ENCODE assay signal across 20 cellular contexts in the genomic region with DNA sequence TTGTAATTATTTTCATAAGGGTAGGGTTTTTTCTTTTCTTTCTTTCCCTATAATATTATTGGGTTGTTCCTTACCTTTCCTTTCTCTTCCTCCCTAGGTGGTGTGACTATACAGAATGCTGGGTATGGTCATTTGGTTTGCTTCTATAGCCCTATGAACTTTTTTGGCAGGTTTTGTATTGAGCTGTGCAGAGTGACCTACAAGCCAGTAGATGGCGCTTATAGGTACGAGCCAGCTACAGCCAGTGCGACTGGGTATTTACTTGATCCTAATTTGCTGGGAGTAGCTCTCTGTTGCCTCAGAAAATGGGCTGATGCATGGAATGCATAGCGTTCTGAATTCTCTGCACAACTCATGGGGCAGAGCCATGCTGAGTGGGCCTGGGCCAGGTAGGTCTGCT.
DNase-seq lines count a peak whose midpoint lies in the region; ATAC-seq and TF ChIP-seq lines count a peak whose summit lies in the region.
"Had no signal": no experiment of that assay in that cellular context is flagged by ENCODE, and none has a peak within 500 bp of the region (broad histone marks: within the 10 kb centered on the region; RNA-seq: fewer than 3 reads in every experiment).

No MANE protein-coding gene starts in this region.

- H3K9me2 ChIP-seq in SK-N-SH: no peaks in the 10 kb centered on the region

- H3K9me3 ChIP-seq in SK-N-SH (no peaks in the 10 kb centered on the region), testis (no peaks in the 10 kb centered on the region)
- H3K9me3 ChIP-seq: thyroid gland had no signal

- no peaks in the 10 kb centered on the region for H4K20me1 ChIP-seq in SK-N-SH (ENCODE audit: insufficient read depth)

- no peak overlapping the region for H3K4me2 ChIP-seq in SK-N-SH

- intact Hi-C loops in testis (cut with DNase I; ENCODE audit: low total_unique reads): no loop called here

- H3K4me1 ChIP-seq in SK-N-SH (ENCODE audit: control insufficient read depth in 1 of 2, insufficient read depth in 2 of 2, low read depth in 1 of 2, low read length in 1 of 2) (no peaks in the 10 kb centered on the region), testis (no peaks in the 10 kb centered on the region)
- H3K4me1 ChIP-seq: gastroesophageal sphincter, right atrium auricular region, thyroid gland had no signal

- H3F3A ChIP-seq in SK-N-SH (replicated peaks; ENCODE audit: insufficient read depth): no peaks in the 10 kb centered on the region

- CTCF ChIA-PET in SK-N-SH (lab: Yijun Ruan, JAX): no interaction called here

- no peak overlapping the region for H2AFZ ChIP-seq in SK-N-SH (ENCODE audit: low read depth)

- no peak overlapping the region for H3K9ac ChIP-seq in SK-N-SH

- no peaks in the 10 kb centered on the region for H3K27me3 ChIP-seq in SK-N-SH (ENCODE audit: insufficient read depth)
- no peaks in the 10 kb centered on the region for H3K27me3 ChIP-seq in testis
- H3K27me3 ChIP-seq: cardiac muscle cell, gastroesophageal sphincter, right atrium auricular region, thyroid gland had no signal

- DNase-seq in SK-N-SH (no peak), NAMALWA (ENCODE audit: low spot score) (peak; percentile 3), dermis blood vessel endothelial cell (peak; percentile 2), testis (peak; percentile 12), NCI-H1436 (lab: John Stamatoyannopoulos, UW) (no peak), DMS79 (lab: John Stamatoyannopoulos, UW) (no peak)
- DNase-seq in activated CD4-positive, alpha-beta T cell treated with anti-CD3 and anti-CD28 coated beads for 4 hours: no peak
- DNase-seq: activated CD4-positive, alpha-beta T cell treated with anti-CD3 and anti-CD28 coated beads, Interleukin-2, amount 50 U/mL, for 1 hour; activated naive CD8-positive, alpha-beta T cell treated with anti-CD3 and anti-CD28 coated beads, Interleukin-2, amount 10 ng/mL, durations not matched to agents 7 days and 5 days; immature natural killer cell; KG1; NCI-H2029; NCI-H69; stimulated activated CD8-positive, alpha-beta memory T cell treated with anti-CD3 and anti-CD28 coated beads, Interleukin-4, amount 100 ng/mL, for 48 hours; thyroid gland had no signal

- H3K4me3 ChIP-seq in SK-N-SH (ENCODE audit: low read depth in 2 of 2, low read length in 1 of 2): no peak overlapping the region
- H3K4me3 ChIP-seq in testis: no peak overlapping the region
- H3K4me3 ChIP-seq: cardiac muscle cell, gastroesophageal sphincter, right atrium auricular region, thyroid gland had no signal

- no peak for TF ChIP-seq POLR2A in testis (IDR thresholded peaks at IDR 0.05)

- WGBS in SK-N-SH (ENCODE audit: low lambda C conversion rate): 18% methylated on average over 4 of the region's 4 CpGs
- 0 to 28% methylated on average over 2 to 4 of the region's 4 CpGs for WGBS in testis, 2 donors

- peak; percentile 8; the same call in 1 of the 2 replicates for TF ChIP-seq RAD21 in SK-N-SH (IDR thresholded peaks at IDR 0.05; ENCODE audit: low read length)

- H3K27ac ChIP-seq in SK-N-SH (ENCODE audit: low read depth in 2 of 2, low read length in 1 of 2) (no peak overlapping the region), testis (no peak overlapping the region)
- H3K27ac ChIP-seq: cardiac muscle cell, gastroesophageal sphincter, right atrium auricular region, thyroid gland had no signal

- TF ChIP-seq EP300 in SK-N-SH (IDR thresholded peaks at IDR 0.05; ENCODE audit: borderline replicate concordance in 1 of 2, low read depth in 1 of 2, low read length in 1 of 2): no peak

- no peaks in the 10 kb centered on the region for H3K79me2 ChIP-seq in SK-N-SH (ENCODE audit: insufficient read depth)

- TF ChIP-seq CTCF in SK-N-SH (IDR thresholded peaks at IDR 0.05) (peak; percentile 31), testis (IDR thresholded peaks at IDR 0.05) (no peak)

- H3K36me3 ChIP-seq in SK-N-SH (replicated peaks in 1 of 2; ENCODE audit: control insufficient read depth in 1 of 2, insufficient read depth in 2 of 2, low read length in 1 of 2) (no peaks in the 10 kb centered on the region), testis (ENCODE audit: low read depth, missing control alignments) (no peaks in the 10 kb centered on the region)
- H3K36me3 ChIP-seq: cardiac muscle cell, gastroesophageal sphincter, right atrium auricular region, thyroid gland had no signal

- POLR2A ChIA-PET in SK-N-SH (lab: Yijun Ruan, JAX): no interaction called here

- no peak for ATAC-seq in SK-N-SH treated with all-trans-retinoic acid at 6 μM for 48 hours
- ATAC-seq: gastroesophageal sphincter, Right ventricle myocardium inferior had no signal

TF ChIP-seq in SK-N-SH, 30 proteins besides CTCF, POLR2A, EP300 and RAD21 (continues in another document):
- no peak for TF ChIP-seq SIN3A (IDR thresholded peaks at IDR 0.05; ENCODE audit: borderline replicate concordance, low read depth, low read length)
- TF ChIP-seq POLR2AphosphoS5 (IDR thresholded peaks at IDR 0.05; ENCODE audit: low read depth, low read length): no peak
- TF ChIP-seq FOSL2 (IDR thresholded peaks at IDR 0.05; ENCODE audit: borderline replicate concordance, low read depth): no peak
- TF ChIP-seq MXI1 (IDR thresholded peaks at IDR 0.05; ENCODE audit: low read depth, low read length): no peak
- TF ChIP-seq MAX (IDR thresholded peaks at IDR 0.05; ENCODE audit: low read depth): no peak
- no peak for TF ChIP-seq GABPA (IDR thresholded peaks at IDR 0.05; ENCODE audit: low read depth)
- no peak for TF ChIP-seq NRF1 (IDR thresholded peaks at IDR 0.05; ENCODE audit: low read depth, low read length)
- TF ChIP-seq NFIC (IDR thresholded peaks at IDR 0.05; ENCODE audit: borderline replicate concordance): no peak
- TF ChIP-seq, protein P1, sequence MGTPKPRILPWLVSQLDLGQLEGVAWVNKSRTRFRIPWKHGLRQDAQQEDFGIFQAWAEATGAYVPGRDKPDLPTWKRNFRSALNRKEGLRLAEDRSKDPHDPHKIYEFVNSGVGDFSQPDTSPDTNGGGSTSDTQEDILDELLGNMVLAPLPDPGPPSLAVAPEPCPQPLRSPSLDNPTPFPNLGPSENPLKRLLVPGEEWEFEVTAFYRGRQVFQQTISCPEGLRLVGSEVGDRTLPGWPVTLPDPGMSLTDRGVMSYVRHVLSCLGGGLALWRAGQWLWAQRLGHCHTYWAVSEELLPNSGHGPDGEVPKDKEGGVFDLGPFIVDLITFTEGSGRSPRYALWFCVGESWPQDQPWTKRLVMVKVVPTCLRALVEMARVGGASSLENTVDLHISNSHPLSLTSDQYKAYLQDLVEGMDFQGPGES (IDR thresholded peaks at IDR 0.05; ENCODE audit: low read depth, low read length): no peak
- TF ChIP-seq TAF1 (IDR thresholded peaks at IDR 0.05; ENCODE audit: borderline replicate concordance, low read depth, low read length): no peak
- TF ChIP-seq PBX3 (IDR thresholded peaks at IDR 0.05): no peak

TF ChIP-seq in SK-N-SH treated with all-trans-retinoic acid at 6 μM for 48 hours, 23 proteins besides CTCF, POLR2A, EP300 and RAD21:
- TF ChIP-seq ESRRG (CRISPR knock-in tag; IDR thresholded peaks at IDR 0.05) (no peak), POU6F1 (CRISPR knock-in tag; IDR thresholded peaks at IDR 0.05; ENCODE audit: borderline replicate concordance, low read depth) (no peak), SNAI2 (CRISPR knock-in tag; IDR thresholded peaks at IDR 0.05) (no peak), GLIS3 (CRISPR knock-in tag; IDR thresholded peaks at IDR 0.05) (no peak), ZFP3 (CRISPR knock-in tag; IDR thresholded peaks at IDR 0.05) (no peak), ZNF565 (CRISPR knock-in tag; conservative IDR thresholded peaks at IDR 0.05; ENCODE audit: low read depth) (no peak), CSDC2 (CRISPR knock-in tag; IDR thresholded peaks at IDR 0.05) (no peak), ZNF8 (CRISPR knock-in tag; IDR thresholded peaks at IDR 0.05) (no peak), RARB (CRISPR knock-in tag; IDR thresholded peaks at IDR 0.05) (no peak), PPARA (CRISPR knock-in tag; IDR thresholded peaks at IDR 0.05; ENCODE audit: borderline replicate concordance) (no peak)
- TF ChIP-seq, protein P2, sequence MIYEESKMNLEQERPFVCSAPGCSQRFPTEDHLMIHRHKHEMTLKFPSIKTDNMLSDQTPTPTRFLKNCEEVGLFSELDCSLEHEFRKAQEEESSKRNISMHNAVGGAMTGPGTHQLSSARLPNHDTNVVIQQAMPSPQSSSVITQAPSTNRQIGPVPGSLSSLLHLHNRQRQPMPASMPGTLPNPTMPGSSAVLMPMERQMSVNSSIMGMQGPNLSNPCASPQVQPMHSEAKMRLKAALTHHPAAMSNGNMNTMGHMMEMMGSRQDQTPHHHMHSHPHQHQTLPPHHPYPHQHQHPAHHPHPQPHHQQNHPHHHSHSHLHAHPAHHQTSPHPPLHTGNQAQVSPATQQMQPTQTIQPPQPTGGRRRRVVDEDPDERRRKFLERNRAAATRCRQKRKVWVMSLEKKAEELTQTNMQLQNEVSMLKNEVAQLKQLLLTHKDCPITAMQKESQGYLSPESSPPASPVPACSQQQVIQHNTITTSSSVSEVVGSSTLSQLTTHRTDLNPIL (CRISPR knock-in tag; IDR thresholded peaks at IDR 0.05; ENCODE audit: low read depth): no peak

Comparison
In these comparisons a context has a peak if more than half of its experiments do, and no peak if none do; other contexts are left out.
1. DNase-seq: peak in NAMALWA (single experiment), dermis blood vessel endothelial cell (single experiment) and testis (single experiment); none in SK-N-SH (single experiment), NCI-H1436 (single experiment), activated CD4-positive, alpha-beta T cell treated with anti-CD3 and anti-CD28 coated beads for 4 hours (0 of 2) and DMS79 (single experiment).